ENCODE assay signal across 12 cellular contexts in the genomic region with DNA sequence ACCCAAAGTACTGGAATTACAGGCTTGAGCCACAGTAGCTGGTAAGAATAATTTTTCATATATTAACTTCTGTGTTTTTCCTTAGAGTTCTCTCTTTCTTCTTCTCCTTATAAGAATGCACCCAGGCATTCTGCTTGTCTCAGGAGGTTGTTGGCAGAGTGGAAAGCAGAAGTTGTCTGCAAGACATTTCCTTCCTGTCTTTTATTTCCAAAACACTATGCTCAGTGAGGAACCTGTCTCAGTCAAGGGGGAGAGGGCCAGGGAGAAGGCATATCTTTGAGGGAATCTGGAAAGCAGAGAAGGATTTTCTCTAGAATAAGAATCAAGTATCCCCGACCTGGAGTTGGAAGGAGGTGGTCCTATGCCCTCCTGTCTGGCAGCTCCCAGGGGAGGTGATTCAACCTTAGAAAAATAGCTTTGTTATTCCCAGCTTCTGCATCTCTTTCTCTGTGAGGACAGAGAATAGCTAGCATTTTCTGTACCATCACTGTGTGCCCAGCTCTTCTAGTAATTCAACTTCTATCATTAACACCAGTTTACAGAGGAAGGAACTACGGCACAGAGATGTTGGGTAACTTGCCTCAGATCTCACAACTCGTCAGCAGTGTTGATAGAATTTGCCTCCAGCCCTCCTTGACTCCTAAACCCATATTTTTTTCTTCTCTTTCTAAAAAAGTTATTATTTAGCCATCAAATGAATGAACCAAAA. TPM values are rescaled to one million over a fixed set of nuclear protein-coding genes. Genes with fewer than 3 reads are reported as not detected.
A peak's percentile ranks its signal among the peaks of the same experiment; 100 is the strongest.
DNase-seq lines count a peak whose midpoint lies in the region; ATAC-seq and TF ChIP-seq lines count a peak whose summit lies in the region.
"Had no signal": no experiment of that assay in that cellular context is flagged by ENCODE, and none has a peak within 500 bp of the region (broad histone marks: within the 10 kb centered on the region; RNA-seq: fewer than 3 reads in every experiment).

No MANE protein-coding gene starts in this region.

- 72 to 74% methylated on average over 3 of the region's 3 CpGs for WGBS in tibial nerve, 2 donors

- H3K27ac ChIP-seq in tibial nerve, result peak overlapping the region in 3 of 4 donors; percentile 50 to 97 (median 87)

- peaks cover 6% of the 10 kb centered on the region for H3K36me3 Mint-ChIP-seq in activated naive CD4-positive, alpha-beta T cell treated with anti-CD3 and anti-CD28 coated beads, Interleukin-2, amount 10 ng/mL, durations not matched to agents 7 days and 5 days
- H3K36me3 Mint-ChIP-seq in activated naive CD4-positive, alpha-beta T cell treated with anti-CD3 and anti-CD28 coated beads, Interleukin-2, amount 50 U/mL, for 72 hours, result peaks cover 7 to 8% of the 10 kb centered on the region in 2 donors

- peak overlapping the region; percentile 55 for H3K27ac Mint-ChIP-seq in activated naive CD4-positive, alpha-beta T cell treated with anti-CD3 and anti-CD28 coated beads, Interleukin-2, amount 10 ng/mL, durations not matched to agents 7 days and 5 days
- H3K27ac Mint-ChIP-seq in activated naive CD4-positive, alpha-beta T cell treated with anti-CD3 and anti-CD28 coated beads, Interleukin-2, amount 50 U/mL, for 72 hours, result no peak overlapping the region

- DNase-seq in activated naive CD4-positive, alpha-beta T cell treated with anti-CD3 and anti-CD28 coated beads, Interleukin-2, amount 10 ng/mL, durations not matched to agents 7 days and 5 days, result no peak
- no peak for DNase-seq in activated naive CD4-positive, alpha-beta T cell treated with anti-CD3 and anti-CD28 coated beads, Interleukin-2, amount 50 U/mL, for 72 hours (ENCODE audit: low spot score in 2 of 2)
- DNase-seq in SIG-M5 treated with dmso at 0.1 percent for 504 hours (lab: John Stamatoyannopoulos, UW; ENCODE audit: unreplicated experiment) (peak; percentile 86), globus pallidus (ENCODE audit: low spot score) (peak; percentile 63), tibial nerve (ENCODE audit: low spot score in 2 of 2) (peak in 1 of 2 donors; percentile 14), GM19238 (ENCODE audit: insufficient read length, low spot score) (no peak)
- DNase-seq: activated T-cell treated with anti-CD3 and anti-CD28 coated beads for 4 hours; effector memory CD4-positive, alpha-beta T cell; NCI-H1048 had no signal

- H3K4me1 Mint-ChIP-seq in activated naive CD4-positive, alpha-beta T cell treated with anti-CD3 and anti-CD28 coated beads, Interleukin-2, amount 10 ng/mL, durations not matched to agents 7 days and 5 days, result peaks cover 42% of the 10 kb centered on the region

- H3K4me1 ChIP-seq in tibial nerve, result peaks cover 0 to 39% (median 25%) of the 10 kb centered on the region in 4 donors

- H3K4me3 Mint-ChIP-seq in activated naive CD4-positive, alpha-beta T cell treated with anti-CD3 and anti-CD28 coated beads, Interleukin-2, amount 10 ng/mL, durations not matched to agents 7 days and 5 days, result no peak overlapping the region

- peaks cover 9% of the 10 kb centered on the region for H3K27me3 Mint-ChIP-seq in activated naive CD4-positive, alpha-beta T cell treated with anti-CD3 and anti-CD28 coated beads, Interleukin-2, amount 10 ng/mL, durations not matched to agents 7 days and 5 days

- TF ChIP-seq EP300 in tibial nerve (IDR thresholded peaks at IDR 0.05), result peak in 1 of 2 donors; percentile 56

- no peak overlapping the region for H3K4me3 ChIP-seq in tibial nerve

- no peaks in the 10 kb centered on the region for H3K27me3 ChIP-seq in tibial nerve

- no peaks in the 10 kb centered on the region for H3K36me3 ChIP-seq in tibial nerve

- CTCF ChIA-PET in activated naive CD4-positive, alpha-beta T cell treated with anti-CD3 and anti-CD28 coated beads, Interleukin-2, amount 10 ng/mL, durations not matched to agents 7 days and 5 days (lab: Charles Lee), result interaction anchor here (1.1 to 7.9 kb wide), 2 partner anchors 22 to 45 kb away, joined by 3 to 80 read pairs; no protein-coding TSS in a partner anchor

- no peak for TF ChIP-seq CTCF in tibial nerve (IDR thresholded peaks at IDR 0.05)

- no peaks in the 10 kb centered on the region for H3K9me3 Mint-ChIP-seq in activated naive CD4-positive, alpha-beta T cell treated with anti-CD3 and anti-CD28 coated beads, Interleukin-2, amount 10 ng/mL, durations not matched to agents 7 days and 5 days
- H3K9me3 Mint-ChIP-seq in activated naive CD4-positive, alpha-beta T cell treated with anti-CD3 and anti-CD28 coated beads, Interleukin-2, amount 50 U/mL, for 72 hours, result no peaks in the 10 kb centered on the region

- ATAC-seq in activated naive CD4-positive, alpha-beta T cell treated with anti-CD3 and anti-CD28 coated beads, Interleukin-2, amount 50 U/mL, for 72 hours, result no peak
- ATAC-seq in HG03045 (IDR thresholded peaks at IDR 0.05; ENCODE audit: unreplicated experiment) (no peak), HG03175 (IDR thresholded peaks at IDR 0.05; ENCODE audit: unreplicated experiment) (no peak)
- ATAC-seq: sciatic nerve had no signal

- no peak for TF ChIP-seq POLR2A in tibial nerve (IDR thresholded peaks at IDR 0.05)

- no peaks in the 10 kb centered on the region for H3K9me3 ChIP-seq in tibial nerve

RNA-seq across cellular contexts. Expression of a gene that starts 3.8 kb away (rescaled TPM):
- 100 to 1,000 TPM in 1 of 2 donors, 10 to 100 TPM in 1; 66.0 to 113 TPM for total RNA-seq in activated naive CD4-positive, alpha-beta T cell treated with anti-CD3 and anti-CD28 coated beads, Interleukin-2, amount 50 U/mL, for 72 hours
- total RNA-seq in tibial nerve, result 10 to 100 TPM; 22.7 to 29.3 (median 25.8) TPM

Comparison
In these comparisons a context has a peak if more than half of its experiments do, and no peak if none do; other contexts are left out.
1. DNase-seq: peak in SIG-M5 treated with dmso at 0.1 percent for 504 hours (single experiment) and globus pallidus (single experiment); none in activated naive CD4-positive, alpha-beta T cell treated with anti-CD3 and anti-CD28 coated beads, Interleukin-2, amount 10 ng/mL, durations not matched to agents 7 days and 5 days (single experiment), activated naive CD4-positive, alpha-beta T cell treated with anti-CD3 and anti-CD28 coated beads, Interleukin-2, amount 50 U/mL, for 72 hours (0 of 2) and GM19238 (single experiment).